ENCODE assay signal across 20 cellular contexts in genomic region chr16:86073103-86073625, GRCh38.
DNase-seq lines count a peak whose midpoint lies in the region; ATAC-seq and TF ChIP-seq lines count a peak whose summit lies in the region.
"Had no signal": no experiment of that assay in that cellular context is flagged by ENCODE, and none has a peak within 500 bp of the region (broad histone marks: within the 10 kb centered on the region; RNA-seq: fewer than 3 reads in every experiment).

No MANE protein-coding gene starts in this region.

- TF ChIP-seq CTCF in HCT116 (IDR thresholded peaks at IDR 0.05 in 2 of 3, conservative IDR thresholded peaks at IDR 0.05 in 1 of 3; ENCODE audit: borderline replicate concordance in 1 of 3, insufficient read depth in 1 of 3, low read depth in 2 of 3, low read length in 2 of 3) (no peak), RWPE1 (conservative IDR thresholded peaks at IDR 0.05; ENCODE audit: low read depth) (peak; percentile 57), left lung (IDR thresholded peaks at IDR 0.05) (no peak), spleen (IDR thresholded peaks at IDR 0.05 in 8 of 11, conservative IDR thresholded peaks at IDR 0.05 in 3 of 11) (peak in 2 of 11 experiments; percentile 18 to 24)

- ATAC-seq in HCT116 (no peak), left lung (no peak), esophagus mucosa (no peak)
- ATAC-seq: activated CD4-positive, CD25-positive, alpha-beta regulatory T cell treated with anti-CD3 and anti-CD28 coated beads, Interleukin-2, amount 50 U/mL, for 24 hours; stimulated activated naive CD8-positive, alpha-beta T cell treated with anti-CD3 and anti-CD28 coated beads, Interleukin-15, Interleukin-2, amounts not matched to agents 100 U/mL and 50 U/mL, for 24 hours had no signal

- H3K4me2 ChIP-seq in HCT116 (ENCODE audit: low read length), result no peak overlapping the region
- H3K4me2 ChIP-seq: GM23338 had no signal

- POLR2A ChIA-PET in HCT116 (lab: Charles Lee) (interaction anchor here (0.7 kb wide), 1 partner anchor 18 kb away, joined by 6 read pairs; no protein-coding TSS in a partner anchor), RWPE1 (lab: Yijun Ruan, JAX; ENCODE audit: low non-redundant PET) (no interaction called here)

- H3K4me3 ChIP-seq in HCT116 (replicated peaks in 1 of 2; ENCODE audit: low read depth in 1 of 2, low read length in 2 of 2), result no peak overlapping the region
- H3K4me3 ChIP-seq in left lung, result no peak overlapping the region
- no peak overlapping the region for H3K4me3 ChIP-seq in spleen
- H3K4me3 ChIP-seq: GM23338, heart left ventricle, pancreas, right lobe of liver, thoracic aorta had no signal

- CTCF ChIA-PET in HCT116 (lab: Charles Lee), result interaction anchor here (0.7 to 3.0 kb wide), 15 partner anchors 10 to 478 kb away, joined by 3 to 79 read pairs (median 5); no protein-coding TSS in a partner anchor
- CTCF ChIA-PET in RWPE1 (lab: Yijun Ruan, JAX), result interaction anchor here (0.5 to 2.2 kb wide), 16 partner anchors 11 to 1433 kb away, joined by 3 to 23 read pairs (median 4); no protein-coding TSS in a partner anchor

- BruUV-seq in HCT116 (replicated peaks; lab: Mats Ljungman, UMichigan), result no TSS peak

- peak overlapping the region; percentile 93 for H2AFZ ChIP-seq in HCT116 (ENCODE audit: low read depth, low read length, poor library complexity, severe bottlenecking)

- H4K20me1 ChIP-seq in HCT116 (ENCODE audit: insufficient read depth), result no peaks in the 10 kb centered on the region

- WGBS in spleen, 5 donors, result 60 to 73% (median 68%) methylated on average over 11 of the region's 11 CpGs

- H3K4me1 ChIP-seq in HCT116 (ENCODE audit: control insufficient read depth in 1 of 2, insufficient read depth in 2 of 2, low read length in 2 of 2) (peaks cover 0 to 4% of the 10 kb centered on the region in 2 experiments; a peak in 1 of 4 replicates), left lung (peaks cover 0 to 10% of the 10 kb centered on the region in 2 donors), spleen (peaks cover 0 to 44% (median 15%) of the 10 kb centered on the region in 6 donors)
- H3K4me1 ChIP-seq: heart left ventricle, pancreas, right lobe of liver had no signal

- H3K9me2 ChIP-seq in HCT116 (ENCODE audit: insufficient read depth), result no peaks in the 10 kb centered on the region

- no peak for TF ChIP-seq RAD21 in HCT116 (IDR thresholded peaks at IDR 0.05; ENCODE audit: low read depth)

- H3K27me3 ChIP-seq in HCT116 (ENCODE audit: insufficient read depth, low read length) (no peaks in the 10 kb centered on the region), left lung (peaks cover 0 to 17% of the 10 kb centered on the region in 2 donors), spleen (replicated peaks in 1 of 7) (peaks cover 0 to 57% (median 0%) of the 10 kb centered on the region in 7 donors)
- H3K27me3 ChIP-seq: pancreas had no signal

- no peak overlapping the region for H3K9ac ChIP-seq in HCT116 (ENCODE audit: low read length)

- RAD21 ChIA-PET in HCT116 (lab: Charles Lee; ENCODE audit: low non-redundant PET in 1 of 2, low total read pairs in 2 of 2, uncharacterized antibody in 2 of 2, unreplicated experiment in 2 of 2), result interaction anchor here (0.6 to 3.8 kb wide), 9 partner anchors 12 to 453 kb away, joined by 3 to 12 read pairs (median 5); no protein-coding TSS in a partner anchor

- intact Hi-C loops in HCT116 (cut with micrococcal nuclease) (loop anchor here (2.0 to 5.0 kb wide), 2 partner anchors 180 to 269 kb away; no protein-coding TSS in a partner anchor), left lung (cut with DNase I) (loop anchor here (5.0 to 10.0 kb wide), 2 partner anchors 442 to 444 kb away; partner anchors contain the start of gene FOXF1 (in 1 of the 2)), spleen (cut with DNase I; ENCODE audit: low total_unique reads) (loop anchor here (5.0 to 10.0 kb wide), 2 partner anchors 272 to 449 kb away; no protein-coding TSS in a partner anchor)

- H3K9me3 ChIP-seq in HCT116 (ENCODE audit: control insufficient read depth in 1 of 2, insufficient read depth in 1 of 2, low read depth in 1 of 2, low read length in 2 of 2), result no peaks in the 10 kb centered on the region
- no peaks in the 10 kb centered on the region for H3K9me3 ChIP-seq in left lung
- H3K9me3 ChIP-seq in spleen, result no peaks in the 10 kb centered on the region
- H3K9me3 ChIP-seq: heart left ventricle, pancreas, right lobe of liver, thoracic aorta had no signal

- H3K36me3 ChIP-seq in HCT116 (ENCODE audit: control insufficient read depth in 1 of 2, insufficient read depth in 2 of 2, low read length in 2 of 2) (no peaks in the 10 kb centered on the region), left lung (no peaks in the 10 kb centered on the region), spleen (no peaks in the 10 kb centered on the region)
- H3K36me3 ChIP-seq: heart left ventricle, pancreas, right lobe of liver, thoracic aorta had no signal

- DNase-seq in HCT116 (ENCODE audit: low read depth, low spot score), result no peak
- no peak for DNase-seq in RWPE1 (ENCODE audit: low spot score)
- peak; percentile 26 to 47 for DNase-seq in left lung
- DNase-seq in spleen, result peak; percentile 56
- no peak for DNase-seq in NCI-H2029 treated with DMSO at 0.1 percent for 48 hours (lab: John Stamatoyannopoulos, UW)
- DNase-seq in NCI-H1436 treated with DMSO at 0.1 percent for 48 hours (lab: John Stamatoyannopoulos, UW), result no peak
- DNase-seq: activated naive CD8-positive, alpha-beta T cell treated with anti-CD3 and anti-CD28 coated beads, Interleukin-2, amount 10 ng/mL, durations not matched to agents 7 days and 5 days; activated T-cell treated with anti-CD3 and anti-CD28 coated beads for 4 hours; DMS79; GF-D8; NCI-H2029 had no signal

- no peaks in the 10 kb centered on the region for H3K79me2 ChIP-seq in HCT116 (ENCODE audit: insufficient read depth, low read length)

- TF ChIP-seq POLR2A in HCT116 (IDR thresholded peaks at IDR 0.05; ENCODE audit: borderline replicate concordance, extremely low read depth, insufficient read depth, insufficient read length) (no peak), spleen (IDR thresholded peaks at IDR 0.05) (no peak)

- H3K27ac ChIP-seq in HCT116 (ENCODE audit: low read depth, low read length) (no peak overlapping the region), RWPE1 (no peak overlapping the region), left lung (no peak overlapping the region), spleen (no peak overlapping the region)
- H3K27ac ChIP-seq: epithelial cell of prostate, heart left ventricle, pancreas, right lobe of liver, thoracic aorta had no signal

TF ChIP-seq in HCT116, 20 proteins besides CTCF, POLR2A, EP300 and RAD21 (continues in another document):
- TF ChIP-seq POLR2AphosphoS5 (IDR thresholded peaks at IDR 0.05; ENCODE audit: low read depth, low read length) (no peak), YY1 (IDR thresholded peaks at IDR 0.05; ENCODE audit: extremely low read depth, insufficient replicate concordance, low read depth, low read length) (no peak), JUND (IDR thresholded peaks at IDR 0.05) (no peak), SRF (IDR thresholded peaks at IDR 0.05; ENCODE audit: low read depth) (no peak), EZH2 (IDR thresholded peaks at IDR 0.05) (no peak), SP1 (IDR thresholded peaks at IDR 0.05; ENCODE audit: low read depth) (no peak), CEBPB (IDR thresholded peaks at IDR 0.05; ENCODE audit: low read depth) (no peak), ATF3 (IDR thresholded peaks at IDR 0.05) (no peak), FOSL1 (IDR thresholded peaks at IDR 0.05; ENCODE audit: low read depth) (no peak)
- TF ChIP-seq, protein P1, sequence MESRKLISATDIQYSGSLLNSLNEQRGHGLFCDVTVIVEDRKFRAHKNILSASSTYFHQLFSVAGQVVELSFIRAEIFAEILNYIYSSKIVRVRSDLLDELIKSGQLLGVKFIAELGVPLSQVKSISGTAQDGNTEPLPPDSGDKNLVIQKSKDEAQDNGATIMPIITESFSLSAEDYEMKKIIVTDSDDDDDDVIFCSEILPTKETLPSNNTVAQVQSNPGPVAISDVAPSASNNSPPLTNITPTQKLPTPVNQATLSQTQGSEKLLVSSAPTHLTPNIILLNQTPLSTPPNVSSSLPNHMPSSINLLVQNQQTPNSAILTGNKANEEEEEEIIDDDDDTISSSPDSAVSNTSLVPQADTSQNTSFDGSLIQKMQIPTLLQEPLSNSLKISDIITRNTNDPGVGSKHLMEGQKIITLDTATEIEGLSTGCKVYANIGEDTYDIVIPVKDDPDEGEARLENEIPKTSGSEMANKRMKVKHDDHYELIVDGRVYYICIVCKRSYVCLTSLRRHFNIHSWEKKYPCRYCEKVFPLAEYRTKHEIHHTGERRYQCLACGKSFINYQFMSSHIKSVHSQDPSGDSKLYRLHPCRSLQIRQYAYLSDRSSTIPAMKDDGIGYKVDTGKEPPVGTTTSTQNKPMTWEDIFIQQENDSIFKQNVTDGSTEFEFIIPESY (IDR thresholded peaks at IDR 0.05; ENCODE audit: extremely low read depth, insufficient replicate concordance, low read length), result no peak
- TF ChIP-seq, protein P2, sequence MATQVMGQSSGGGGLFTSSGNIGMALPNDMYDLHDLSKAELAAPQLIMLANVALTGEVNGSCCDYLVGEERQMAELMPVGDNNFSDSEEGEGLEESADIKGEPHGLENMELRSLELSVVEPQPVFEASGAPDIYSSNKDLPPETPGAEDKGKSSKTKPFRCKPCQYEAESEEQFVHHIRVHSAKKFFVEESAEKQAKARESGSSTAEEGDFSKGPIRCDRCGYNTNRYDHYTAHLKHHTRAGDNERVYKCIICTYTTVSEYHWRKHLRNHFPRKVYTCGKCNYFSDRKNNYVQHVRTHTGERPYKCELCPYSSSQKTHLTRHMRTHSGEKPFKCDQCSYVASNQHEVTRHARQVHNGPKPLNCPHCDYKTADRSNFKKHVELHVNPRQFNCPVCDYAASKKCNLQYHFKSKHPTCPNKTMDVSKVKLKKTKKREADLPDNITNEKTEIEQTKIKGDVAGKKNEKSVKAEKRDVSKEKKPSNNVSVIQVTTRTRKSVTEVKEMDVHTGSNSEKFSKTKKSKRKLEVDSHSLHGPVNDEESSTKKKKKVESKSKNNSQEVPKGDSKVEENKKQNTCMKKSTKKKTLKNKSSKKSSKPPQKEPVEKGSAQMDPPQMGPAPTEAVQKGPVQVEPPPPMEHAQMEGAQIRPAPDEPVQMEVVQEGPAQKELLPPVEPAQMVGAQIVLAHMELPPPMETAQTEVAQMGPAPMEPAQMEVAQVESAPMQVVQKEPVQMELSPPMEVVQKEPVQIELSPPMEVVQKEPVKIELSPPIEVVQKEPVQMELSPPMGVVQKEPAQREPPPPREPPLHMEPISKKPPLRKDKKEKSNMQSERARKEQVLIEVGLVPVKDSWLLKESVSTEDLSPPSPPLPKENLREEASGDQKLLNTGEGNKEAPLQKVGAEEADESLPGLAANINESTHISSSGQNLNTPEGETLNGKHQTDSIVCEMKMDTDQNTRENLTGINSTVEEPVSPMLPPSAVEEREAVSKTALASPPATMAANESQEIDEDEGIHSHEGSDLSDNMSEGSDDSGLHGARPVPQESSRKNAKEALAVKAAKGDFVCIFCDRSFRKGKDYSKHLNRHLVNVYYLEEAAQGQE (IDR thresholded peaks at IDR 0.05; ENCODE audit: low read depth), result no peak

Comparison
In these comparisons a context has a peak if more than half of its experiments do, and no peak if none do; other contexts are left out.
1. DNase-seq: peak in left lung (2 of 2) and spleen (single experiment); none in HCT116 (single experiment), RWPE1 (single experiment), NCI-H2029 treated with DMSO at 0.1 percent for 48 hours (single experiment) and NCI-H1436 treated with DMSO at 0.1 percent for 48 hours (single experiment).